20 cellular contexts compared by ENCODE assay signal in genomic region chr5:77305222-77305846, GRCh38.
A peak's percentile ranks its signal among the peaks of the same experiment; 100 is the strongest.
DNase-seq lines count a peak whose midpoint lies in the region; ATAC-seq and TF ChIP-seq lines count a peak whose summit lies in the region.
"Had no signal": no experiment of that assay in that cellular context is flagged by ENCODE, and none has a peak within 500 bp of the region (broad histone marks: within the 10 kb centered on the region; RNA-seq: fewer than 3 reads in every experiment).

No MANE protein-coding gene starts in this region.

- TF ChIP-seq POLR2A in vagina (IDR thresholded peaks at IDR 0.05), result no peak

- H3K9ac ChIP-seq in fibroblast of lung (ENCODE audit: insufficient read depth, low read length), result no peak overlapping the region
- no peak overlapping the region for H3K9ac ChIP-seq in rectal smooth muscle tissue (ENCODE audit: low read length)
- H3K9ac ChIP-seq: SK-N-SH had no signal

- peak overlapping the region; percentile 76 for H3K4me2 ChIP-seq in fibroblast of lung (ENCODE audit: extremely low read depth, insufficient read depth, low read length)
- H3K4me2 ChIP-seq: SK-N-SH had no signal

- TF ChIP-seq CTCF in fibroblast of lung (conservative IDR thresholded peaks at IDR 0.05 in 1 of 2, IDR thresholded peaks at IDR 0.05 in 1 of 2; ENCODE audit: low read depth in 1 of 2, low read length in 2 of 2), result no peak
- TF ChIP-seq CTCF in vagina (IDR thresholded peaks at IDR 0.05), result no peak

- peak; percentile 45 for ATAC-seq in left ventricle myocardium superior
- ATAC-seq in Right ventricle myocardium inferior, result no peak
- ATAC-seq: activated CD4-positive, CD25-positive, alpha-beta regulatory T cell treated with anti-CD3 and anti-CD28 coated beads, Interleukin-2, amount 50 U/mL, for 24 hours; activated CD8-positive, alpha-beta T cell treated with anti-CD3 and anti-CD28 coated beads for 36 hours; CD8-positive, alpha-beta T cell; sciatic nerve; stimulated activated memory B cell treated with anti-CD40 and anti-IgM and Interleukin-4, amounts not matched to agents 10 μg/mL and 1 μg/mL and 100 μg/mL, for 72 hours had no signal

- H2AFZ ChIP-seq in fibroblast of lung (ENCODE audit: low read length), result peak overlapping the region; percentile 6

- H3K27me3 ChIP-seq in fibroblast of lung (ENCODE audit: control insufficient read depth, insufficient read depth, low read length), result no peaks in the 10 kb centered on the region
- H3K27me3 ChIP-seq in rectal smooth muscle tissue (ENCODE audit: control insufficient read depth, insufficient read depth, low read length), result no peaks in the 10 kb centered on the region
- no peaks in the 10 kb centered on the region for H3K27me3 ChIP-seq in vagina
- H3K27me3 ChIP-seq: suprapubic skin had no signal

- intact Hi-C loops in left ventricle myocardium superior (cut with micrococcal nuclease) (no loop called here), Right ventricle myocardium inferior (cut with DNase I) (no loop called here), vagina (cut with DNase I) (no loop called here)

- DNase-seq in left ventricle myocardium superior (no peak), Right ventricle myocardium inferior (ENCODE audit: missing footprints) (no peak), fibroblast of lung (ENCODE audit: low read depth in 2 of 2) (no peak), vagina (ENCODE audit: extremely low spot score in 2 of 2) (no peak), AG08395 (ENCODE audit: low spot score) (no peak), GM19240 (ENCODE audit: insufficient read length, low spot score) (no peak)
- DNase-seq in activated T-cell treated with anti-CD3 and anti-CD28 coated beads, Interleukin-2, amount 50 U/mL, for 48 hours, result no peak
- DNase-seq: activated CD8-positive, alpha-beta T cell treated with anti-CD3 and anti-CD28 coated beads for 36 hours; AML-193; CD8-positive, alpha-beta T cell; glutamatergic neuron; NCI-H1105; OCI-M1; SK-N-SH; stimulated activated CD4-positive, alpha-beta T cell treated with anti-CD3 and anti-CD28 coated beads, Interleukin-4, amount 100 ng/mL, for 24 hours had no signal

- H3K27ac ChIP-seq in fibroblast of lung (ENCODE audit: insufficient read depth, low read length), result peak overlapping the region; percentile 2
- H3K27ac ChIP-seq in rectal smooth muscle tissue (ENCODE audit: low read depth, low read length), result peak overlapping the region; percentile 81
- peak overlapping the region; percentile 34 for H3K27ac ChIP-seq in vagina
- H3K27ac ChIP-seq: suprapubic skin had no signal

- H3K9me3 ChIP-seq in fibroblast of lung (ENCODE audit: control insufficient read depth, insufficient read depth, low read depth, low read length) (no peaks in the 10 kb centered on the region), vagina (no peaks in the 10 kb centered on the region)
- H3K9me3 ChIP-seq: SK-N-SH, suprapubic skin had no signal

- H3K79me2 ChIP-seq in fibroblast of lung (ENCODE audit: control insufficient read depth, insufficient read depth, low read length), result no peaks in the 10 kb centered on the region

- H3K4me3 ChIP-seq in fibroblast of lung (replicated peaks in 1 of 4; ENCODE audit: control extremely low read depth in 1 of 4, insufficient read depth in 1 of 4, low read depth in 3 of 4, low read length in 4 of 4) (no peak overlapping the region), rectal smooth muscle tissue (ENCODE audit: low read length) (no peak overlapping the region), vagina (no peak overlapping the region)
- H3K4me3 ChIP-seq: suprapubic skin had no signal

- H3K4me1 ChIP-seq in fibroblast of lung (ENCODE audit: control insufficient read depth, extremely low read depth, insufficient read depth, low read length), result peaks cover 20% of the 10 kb centered on the region
- H3K4me1 ChIP-seq in rectal smooth muscle tissue (ENCODE audit: control insufficient read depth, insufficient read depth, low read length), result peaks cover 31% of the 10 kb centered on the region
- H3K4me1 ChIP-seq in vagina, result peaks cover 22% of the 10 kb centered on the region
- H3K4me1 ChIP-seq: suprapubic skin had no signal

- no peaks in the 10 kb centered on the region for H3K36me3 ChIP-seq in fibroblast of lung (ENCODE audit: control insufficient read depth, insufficient read depth, low read length)
- H3K36me3 ChIP-seq in rectal smooth muscle tissue (ENCODE audit: control insufficient read depth, insufficient read depth, low read length), result no peaks in the 10 kb centered on the region
- H3K36me3 ChIP-seq in vagina, result no peaks in the 10 kb centered on the region
- H3K36me3 ChIP-seq: suprapubic skin had no signal

- H4K20me1 ChIP-seq in fibroblast of lung (ENCODE audit: control insufficient read depth, extremely low read depth, insufficient read depth, low read length), result no peaks in the 10 kb centered on the region

Comparison
In these comparisons a context has a peak if more than half of its experiments do, and no peak if none do; other contexts are left out.
1. H3K27ac ChIP-seq: peak in every context shown above with its lines; median percentile 81 in rectal smooth muscle tissue; 34 in vagina; 2 in fibroblast of lung.